In the genomic region with DNA sequence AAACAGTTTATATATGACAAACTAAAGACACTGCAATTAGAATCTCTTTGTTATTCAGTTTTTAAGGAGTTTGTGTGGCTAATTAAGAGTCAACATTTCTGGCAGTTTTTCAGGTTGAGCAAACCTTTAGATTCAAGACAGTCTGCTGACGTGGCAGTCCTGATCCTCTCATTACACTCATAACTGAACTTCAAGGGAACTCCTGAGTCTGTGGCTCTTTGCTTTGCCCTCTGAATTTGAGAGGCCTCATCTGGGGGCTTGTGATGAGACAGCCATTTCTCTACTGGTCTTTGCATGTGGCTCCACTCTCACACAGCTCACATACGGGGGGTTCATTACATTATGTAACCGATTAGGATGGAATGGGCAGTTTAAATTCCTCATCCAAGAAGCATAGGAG, we compare ENCODE assay signal across 15 cellular contexts.
DNase-seq lines count a peak whose midpoint lies in the region; ATAC-seq and TF ChIP-seq lines count a peak whose summit lies in the region.
"Had no signal": no experiment of that assay in that cellular context is flagged by ENCODE, and none has a peak within 500 bp of the region (broad histone marks: within the 10 kb centered on the region; RNA-seq: fewer than 3 reads in every experiment).

No MANE protein-coding gene starts in this region.

- H3K4me3 Mint-ChIP-seq in activated CD8-positive, alpha-beta memory T cell treated with anti-CD3 and anti-CD28 coated beads, Interleukin-2, amount 10 ng/mL, durations not matched to agents 7 days and 5 days, result no peak overlapping the region
- peak overlapping the region; percentile 15 for H3K4me3 Mint-ChIP-seq in type B pancreatic cell
- H3K4me3 Mint-ChIP-seq: HFFc6 had no signal

- H3K36me3 Mint-ChIP-seq in activated CD8-positive, alpha-beta memory T cell treated with anti-CD3 and anti-CD28 coated beads, Interleukin-2, amount 10 ng/mL, durations not matched to agents 7 days and 5 days, result no peaks in the 10 kb centered on the region
- no peaks in the 10 kb centered on the region for H3K36me3 Mint-ChIP-seq in type B pancreatic cell

- peak; percentile 51 for DNase-seq in activated CD8-positive, alpha-beta memory T cell treated with anti-CD3 and anti-CD28 coated beads, Interleukin-2, amount 10 ng/mL, durations not matched to agents 7 days and 5 days
- DNase-seq in activated CD8-positive, alpha-beta memory T cell treated with anti-CD3 and anti-CD28 coated beads for 24 hours, result no peak
- DNase-seq in type B pancreatic cell (ENCODE audit: extremely low spot score, unreplicated experiment), result no peak
- no peak for DNase-seq in HAP-1 (ENCODE audit: low spot score in 2 of 2)
- DNase-seq in effector memory CD4-positive, alpha-beta T cell, result no peak
- no peak for DNase-seq in stimulated activated CD4-positive, alpha-beta T cell treated with anti-CD3 and anti-CD28 coated beads, Interleukin-1b, Interleukin-23, amount 100 ng/mL, for 48 hours
- DNase-seq: ACHN; activated T-cell treated with anti-CD3 and anti-CD28 coated beads, Interleukin-2, amount 50 U/mL, for 48 hours; HFFc6; left ventricle myocardium superior; NCI-H1048; NK-92 treated with Interleukin-12 subunit alpha and Interleukin-12 subunit beta, amount 100 ng/mL, for 24 hours had no signal

- H3K36me3 ChIP-seq in HAP-1 (replicated peaks), result no peaks in the 10 kb centered on the region
- H3K36me3 ChIP-seq in effector memory CD4-positive, alpha-beta T cell (ENCODE audit: control insufficient read depth, insufficient read depth, low read length), result no peaks in the 10 kb centered on the region
- H3K36me3 ChIP-seq: thoracic aorta had no signal

- H3K4me1 ChIP-seq in HAP-1, result peaks cover 18% of the 10 kb centered on the region
- H3K4me1 ChIP-seq in effector memory CD4-positive, alpha-beta T cell (ENCODE audit: control insufficient read depth, insufficient read depth, low read length, poor library complexity, severe bottlenecking), result no peaks in the 10 kb centered on the region

- H3K27ac ChIP-seq in effector memory CD4-positive, alpha-beta T cell (ENCODE audit: insufficient read depth, low read length, poor library complexity, severe bottlenecking), result no peak overlapping the region
- H3K27ac ChIP-seq: thoracic aorta had no signal

- ATAC-seq in activated CD8-positive, alpha-beta memory T cell treated with anti-CD3 and anti-CD28 coated beads, Interleukin-2, amount 10 ng/mL, durations not matched to agents 7 days and 5 days, result peak; percentile 61
- ATAC-seq in HG02610 (IDR thresholded peaks at IDR 0.05; ENCODE audit: unreplicated experiment) (peak; percentile 97), HG03521 (IDR thresholded peaks at IDR 0.05; ENCODE audit: unreplicated experiment) (peak; percentile 58)
- ATAC-seq: left ventricle myocardium superior had no signal

- no peaks in the 10 kb centered on the region for H3K27me3 ChIP-seq in HAP-1 (ENCODE audit: low read depth)
- H3K27me3 ChIP-seq in effector memory CD4-positive, alpha-beta T cell (replicated peaks; ENCODE audit: control insufficient read depth, insufficient read depth, low read length, poor library complexity, severe bottlenecking), result no peaks in the 10 kb centered on the region

- no peak overlapping the region for H3K27ac Mint-ChIP-seq in activated CD8-positive, alpha-beta memory T cell treated with anti-CD3 and anti-CD28 coated beads, Interleukin-2, amount 10 ng/mL, durations not matched to agents 7 days and 5 days
- no peak overlapping the region for H3K27ac Mint-ChIP-seq in type B pancreatic cell
- H3K27ac Mint-ChIP-seq: HFFc6 had no signal

- in situ Hi-C loops in HAP-1 (cut with MboI; ENCODE audit: low sequenced_read_pairs), result no loop called here

- no peaks in the 10 kb centered on the region for H3K9me3 Mint-ChIP-seq in activated CD8-positive, alpha-beta memory T cell treated with anti-CD3 and anti-CD28 coated beads, Interleukin-2, amount 10 ng/mL, durations not matched to agents 7 days and 5 days (ENCODE audit: low read depth)
- no peaks in the 10 kb centered on the region for H3K9me3 Mint-ChIP-seq in type B pancreatic cell
- H3K9me3 Mint-ChIP-seq: HFFc6 had no signal

- H3K4me1 Mint-ChIP-seq in activated CD8-positive, alpha-beta memory T cell treated with anti-CD3 and anti-CD28 coated beads, Interleukin-2, amount 10 ng/mL, durations not matched to agents 7 days and 5 days, result peaks cover 11% of the 10 kb centered on the region
- H3K4me1 Mint-ChIP-seq in type B pancreatic cell (ENCODE audit: unreplicated experiment), result peaks cover 13% of the 10 kb centered on the region

- TF ChIP-seq CTCF in type B pancreatic cell (conservative IDR thresholded peaks at IDR 0.05), result no peak

- H3K4me3 ChIP-seq in HAP-1, result no peak overlapping the region
- no peak overlapping the region for H3K4me3 ChIP-seq in effector memory CD4-positive, alpha-beta T cell (ENCODE audit: insufficient read depth, low read depth, low read length, poor library complexity, severe bottlenecking)
- H3K4me3 ChIP-seq: thoracic aorta had no signal

- CTCF ChIA-PET in activated CD8-positive, alpha-beta memory T cell treated with anti-CD3 and anti-CD28 coated beads, Interleukin-2, amount 10 ng/mL, durations not matched to agents 7 days and 5 days (lab: Charles Lee), result no interaction called here

- no peaks in the 10 kb centered on the region for H3K9me3 ChIP-seq in HAP-1
- H3K9me3 ChIP-seq in effector memory CD4-positive, alpha-beta T cell (ENCODE audit: control insufficient read depth, low read length), result no peaks in the 10 kb centered on the region
- H3K9me3 ChIP-seq: thoracic aorta had no signal

- H3K27me3 Mint-ChIP-seq in activated CD8-positive, alpha-beta memory T cell treated with anti-CD3 and anti-CD28 coated beads, Interleukin-2, amount 10 ng/mL, durations not matched to agents 7 days and 5 days, result no peaks in the 10 kb centered on the region
- H3K27me3 Mint-ChIP-seq in type B pancreatic cell, result peaks cover 4% of the 10 kb centered on the region
